8 cellular contexts compared by ENCODE assay signal in genomic region chr13:110644892-110645521, GRCh38. TPM values are rescaled to one million over a fixed set of nuclear protein-coding genes. Genes with fewer than 3 reads are reported as not detected.
DNase-seq lines count a peak whose midpoint lies in the region; ATAC-seq, FAIRE-seq and TF ChIP-seq lines count a peak whose summit lies in the region.

No MANE protein-coding gene starts in this region.

- peak; percentile 79 for ATAC-seq in HG03354 (IDR thresholded peaks at IDR 0.05; ENCODE audit: poor library complexity, severe bottlenecking, unreplicated experiment)

- H3K4me3 ChIP-seq in bronchial epithelial cell (ENCODE audit: low read depth, low read length), result no peak overlapping the region

- peak; percentile 39 for TF ChIP-seq CTCF in bronchial epithelial cell (IDR thresholded peaks at IDR 0.05; ENCODE audit: insufficient read depth, low read length, severe bottlenecking)

- FAIRE-seq in bronchial epithelial cell (lab: Jason Lieb, UNC), result peak; percentile 28

- no peaks in the 10 kb centered on the region for H3K27me3 ChIP-seq in bronchial epithelial cell (ENCODE audit: control insufficient read depth, insufficient read depth, low read length)

- H3K36me3 ChIP-seq in bronchial epithelial cell (ENCODE audit: control insufficient read depth, insufficient read depth, low read length), result peaks cover 25% of the 10 kb centered on the region

- DNase-seq in COR-L47 (lab: John Stamatoyannopoulos, UW) (peak; percentile 23), GM19240 (ENCODE audit: insufficient read length, low spot score) (peak; percentile 46), SHP77 (lab: John Stamatoyannopoulos, UW) (peak; percentile 86 to 94), bronchial epithelial cell (ENCODE audit: low read depth) (peak; percentile 50), inferior parietal cortex (ENCODE audit: extremely low spot score) (peak; percentile 61), NCI-H2081 treated with DMSO at 0.1 percent for 48 hours (lab: John Stamatoyannopoulos, UW) (no peak)
- DNase-seq in stimulated activated CD4-positive, alpha-beta T cell treated with anti-CD3 and anti-CD28 coated beads, Interleukin-15, amount 100 ng/mL, for 24 hours, result peak; percentile 51

RNA-seq across cellular contexts. Expression of gene NAXD, which starts 29.7 kb away (rescaled TPM):
- total RNA-seq in bronchial epithelial cell, result 21.1 and 24.8 TPM in 2 replicates
